Comparison of ENCODE assay signal across 8 cellular contexts in the genomic region with DNA sequence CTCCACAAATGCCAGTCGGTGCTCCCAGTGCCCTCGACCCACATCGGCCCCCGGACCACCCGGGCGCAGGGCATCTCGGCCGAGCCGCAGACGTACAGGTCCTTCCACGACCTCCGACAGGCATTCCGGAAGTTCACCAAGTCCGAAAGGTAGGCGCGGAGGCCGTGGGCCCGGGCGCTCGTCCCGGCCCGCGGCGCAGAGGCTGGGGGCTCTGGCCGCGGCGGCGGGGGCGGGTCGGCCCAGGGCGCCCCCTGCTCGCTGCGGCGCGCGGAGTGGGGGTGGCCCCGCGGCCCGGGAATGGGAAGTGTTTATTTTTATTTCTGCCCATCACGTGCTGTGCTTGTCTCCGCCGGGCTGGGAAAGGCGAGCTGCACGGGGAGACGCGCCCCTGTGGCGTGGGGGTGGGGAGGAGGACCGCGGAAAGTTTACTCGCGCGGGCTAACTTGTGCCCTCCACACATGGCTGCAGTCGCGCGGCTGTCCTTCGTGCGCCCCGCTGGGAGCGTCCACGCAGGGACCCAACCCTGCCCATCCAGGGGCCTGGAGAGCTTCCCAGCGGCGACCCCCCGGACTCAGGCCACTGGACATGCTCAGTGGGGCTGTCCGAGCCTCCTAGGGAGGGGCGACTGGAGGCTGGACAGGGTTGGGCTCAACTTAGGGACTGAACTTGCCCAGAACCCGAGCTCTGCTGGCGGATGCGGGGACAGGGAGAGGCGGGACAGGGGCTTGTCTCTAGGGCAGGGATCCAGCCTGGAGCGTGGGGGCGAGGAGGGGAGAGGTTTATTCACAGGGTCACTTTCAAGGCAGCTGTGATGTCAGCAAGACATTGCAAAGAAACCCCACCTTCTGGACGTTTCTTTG.
DNase-seq lines count a peak whose midpoint lies in the region; ATAC-seq lines count a peak whose summit lies in the region.

No MANE protein-coding gene starts in this region.

- no peaks in the 10 kb centered on the region for H3K9me3 Mint-ChIP-seq in activated T-helper 2 cell treated with anti-CD3 and anti-CD28 coated beads, Interferon-gamma antibody, Interleukin-2, Interleukin-4, amounts not matched to agents 10 μg/mL and 5 μg/mL and 100 μg/mL, durations not matched to agents 14 hours and 24 hours and 36 hours

- H3K4me3 Mint-ChIP-seq in activated T-helper 2 cell treated with anti-CD3 and anti-CD28 coated beads, Interferon-gamma antibody, Interleukin-2, Interleukin-4, amounts not matched to agents 10 μg/mL and 5 μg/mL and 100 μg/mL, durations not matched to agents 14 hours and 24 hours and 36 hours (ENCODE audit: low read depth): peak overlapping the region; percentile 58

- H3K4me1 ChIP-seq in rectal smooth muscle tissue (ENCODE audit: control insufficient read depth, insufficient read depth, low read length): peaks cover 3% of the 10 kb centered on the region

- H3K4me1 Mint-ChIP-seq in activated T-helper 2 cell treated with anti-CD3 and anti-CD28 coated beads, Interferon-gamma antibody, Interleukin-2, Interleukin-4, amounts not matched to agents 10 μg/mL and 5 μg/mL and 100 μg/mL, durations not matched to agents 14 hours and 24 hours and 36 hours (ENCODE audit: low read depth): no peaks in the 10 kb centered on the region

- H3K27me3 ChIP-seq in H7 (ENCODE audit: control insufficient read depth, insufficient read depth, low read length) (peaks cover 48% of the 10 kb centered on the region), rectal smooth muscle tissue (ENCODE audit: control insufficient read depth, insufficient read depth, low read length) (no peaks in the 10 kb centered on the region)

- no peaks in the 10 kb centered on the region for H3K36me3 ChIP-seq in H7 (replicated peaks; ENCODE audit: control insufficient read depth, insufficient read depth, low read length)
- H3K36me3 ChIP-seq in rectal smooth muscle tissue (ENCODE audit: control insufficient read depth, insufficient read depth, low read length): no peaks in the 10 kb centered on the region

- peak overlapping the region; percentile 46 for H3K4me3 ChIP-seq in H7 (ENCODE audit: insufficient read depth, low read depth, low read length)
- peak overlapping the region; percentile 76 for H3K4me3 ChIP-seq in rectal smooth muscle tissue (ENCODE audit: low read length)

- H3K36me3 Mint-ChIP-seq in activated T-helper 2 cell treated with anti-CD3 and anti-CD28 coated beads, Interferon-gamma antibody, Interleukin-2, Interleukin-4, amounts not matched to agents 10 μg/mL and 5 μg/mL and 100 μg/mL, durations not matched to agents 14 hours and 24 hours and 36 hours (ENCODE audit: low read depth): no peaks in the 10 kb centered on the region

- DNase-seq in H7: peak; percentile 58
- no peak for DNase-seq in activated T-helper 2 cell treated with anti-CD3 and anti-CD28 coated beads, Interferon-gamma antibody, Interleukin-2, Interleukin-4, amounts not matched to agents 10 μg/mL and 5 μg/mL and 100 μg/mL, durations not matched to agents 14 hours and 24 hours and 36 hours (ENCODE audit: low spot score)
- DNase-seq in left cardiac atrium: peak; percentile 73
- DNase-seq in activated CD4-positive, CD25-positive, alpha-beta regulatory T cell treated with anti-CD3 and anti-CD28 coated beads, Interleukin-2, amount 50 U/mL, for 72 hours: no peak
- no peak for DNase-seq in HK-2 (ENCODE audit: unreplicated experiment)

- H3K27ac Mint-ChIP-seq in activated T-helper 2 cell treated with anti-CD3 and anti-CD28 coated beads, Interferon-gamma antibody, Interleukin-2, Interleukin-4, amounts not matched to agents 10 μg/mL and 5 μg/mL and 100 μg/mL, durations not matched to agents 14 hours and 24 hours and 36 hours: no peak overlapping the region

- no peak overlapping the region for H3K9ac ChIP-seq in rectal smooth muscle tissue (ENCODE audit: low read length)

- peaks cover 45% of the 10 kb centered on the region for H3K27me3 Mint-ChIP-seq in activated T-helper 2 cell treated with anti-CD3 and anti-CD28 coated beads, Interferon-gamma antibody, Interleukin-2, Interleukin-4, amounts not matched to agents 10 μg/mL and 5 μg/mL and 100 μg/mL, durations not matched to agents 14 hours and 24 hours and 36 hours (ENCODE audit: low read depth)

- intact Hi-C loops in activated T-helper 2 cell treated with anti-CD3 and anti-CD28 coated beads, Interferon-gamma antibody, Interleukin-2, Interleukin-4, amounts not matched to agents 10 μg/mL and 5 μg/mL and 100 μg/mL, durations not matched to agents 14 hours and 24 hours and 36 hours (cut with micrococcal nuclease): loop anchor here (5.0 kb wide), 1 partner anchor 1384 kb away; no protein-coding TSS in a partner anchor
- intact Hi-C loops in left cardiac atrium (cut with DNase I): no loop called here

- peak overlapping the region; percentile 46 for H3K27ac ChIP-seq in rectal smooth muscle tissue (ENCODE audit: low read depth, low read length)

- ATAC-seq in left cardiac atrium (peak; percentile 70 to 79), HG02973 (IDR thresholded peaks at IDR 0.05; ENCODE audit: unreplicated experiment) (no peak), HG02870 (IDR thresholded peaks at IDR 0.05; ENCODE audit: unreplicated experiment) (no peak)

Comparison
In these comparisons a context has a peak if more than half of its experiments do, and no peak if none do; other contexts are left out.
1. DNase-seq: peak in H7 (single experiment) and left cardiac atrium (single experiment); none in activated T-helper 2 cell treated with anti-CD3 and anti-CD28 coated beads, Interferon-gamma antibody, Interleukin-2, Interleukin-4, amounts not matched to agents 10 μg/mL and 5 μg/mL and 100 μg/mL, durations not matched to agents 14 hours and 24 hours and 36 hours (single experiment), activated CD4-positive, CD25-positive, alpha-beta regulatory T cell treated with anti-CD3 and anti-CD28 coated beads, Interleukin-2, amount 50 U/mL, for 72 hours (single experiment) and HK-2 (single experiment).
2. ATAC-seq: peak in left cardiac atrium (2 of 2); none in HG02973 (single experiment) and HG02870 (single experiment).